Comparison of ENCODE assay signal across 3 cellular contexts in genomic region chr19:43802216-43802951, GRCh38.
TF ChIP-seq lines count a peak whose summit lies in the region.

Gene LYPD5 (minus strand): TSS chr19:43802447. CDS start chr19:43802380, 67 bp downstream.

TF ChIP-seq in SK-N-SH, 30 proteins besides CTCF, POLR2A, EP300 and RAD21:
- peak; percentile 60; the same call in 1 of the 2 replicates for TF ChIP-seq REST (IDR thresholded peaks at IDR 0.05; ENCODE audit: low read depth, low read length)
- TF ChIP-seq SIN3A (IDR thresholded peaks at IDR 0.05; ENCODE audit: borderline replicate concordance, low read depth, low read length), result no peak

TF ChIP-seq in SK-N-SH treated with all-trans-retinoic acid at 6 μM for 48 hours, 23 proteins besides CTCF, POLR2A, EP300 and RAD21 (continued from another document):
- TF ChIP-seq, protein P1, sequence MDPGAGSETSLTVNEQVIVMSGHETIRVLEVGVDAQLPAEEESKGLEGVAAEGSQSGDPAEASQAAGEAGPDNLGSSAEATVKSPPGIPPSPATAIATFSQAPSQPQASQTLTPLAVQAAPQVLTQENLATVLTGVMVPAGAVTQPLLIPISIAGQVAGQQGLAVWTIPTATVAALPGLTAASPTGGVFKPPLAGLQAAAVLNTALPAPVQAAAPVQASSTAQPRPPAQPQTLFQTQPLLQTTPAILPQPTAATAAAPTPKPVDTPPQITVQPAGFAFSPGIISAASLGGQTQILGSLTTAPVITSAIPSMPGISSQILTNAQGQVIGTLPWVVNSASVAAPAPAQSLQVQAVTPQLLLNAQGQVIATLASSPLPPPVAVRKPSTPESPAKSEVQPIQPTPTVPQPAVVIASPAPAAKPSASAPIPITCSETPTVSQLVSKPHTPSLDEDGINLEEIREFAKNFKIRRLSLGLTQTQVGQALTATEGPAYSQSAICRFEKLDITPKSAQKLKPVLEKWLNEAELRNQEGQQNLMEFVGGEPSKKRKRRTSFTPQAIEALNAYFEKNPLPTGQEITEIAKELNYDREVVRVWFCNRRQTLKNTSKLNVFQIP (CRISPR knock-in tag; IDR thresholded peaks at IDR 0.05; ENCODE audit: borderline replicate concordance, low read depth), result no peak
- TF ChIP-seq PATZ1 (CRISPR knock-in tag; IDR thresholded peaks at IDR 0.05; ENCODE audit: borderline replicate concordance), result no peak
- no peak for TF ChIP-seq SNAI2 (CRISPR knock-in tag; IDR thresholded peaks at IDR 0.05)
- TF ChIP-seq ZFP30 (CRISPR knock-in tag; IDR thresholded peaks at IDR 0.05), result no peak
- TF ChIP-seq CSDC2 (CRISPR knock-in tag; IDR thresholded peaks at IDR 0.05), result no peak
- no peak for TF ChIP-seq BACH2 (CRISPR knock-in tag; IDR thresholded peaks at IDR 0.05; ENCODE audit: borderline replicate concordance)
- no peak for TF ChIP-seq RARB (CRISPR knock-in tag; IDR thresholded peaks at IDR 0.05)
- no peak for TF ChIP-seq CSRNP3 (CRISPR knock-in tag; IDR thresholded peaks at IDR 0.05)
- TF ChIP-seq ZNF8 (CRISPR knock-in tag; IDR thresholded peaks at IDR 0.05), result no peak
- TF ChIP-seq GLIS3 (CRISPR knock-in tag; IDR thresholded peaks at IDR 0.05), result no peak
- no peak for TF ChIP-seq OSR1 (CRISPR knock-in tag; IDR thresholded peaks at IDR 0.05)
- TF ChIP-seq ZFP3 (CRISPR knock-in tag; IDR thresholded peaks at IDR 0.05), result no peak
- no peak for TF ChIP-seq ISL1 (CRISPR knock-in tag; IDR thresholded peaks at IDR 0.05)
- no peak for TF ChIP-seq CREB5 (CRISPR knock-in tag; IDR thresholded peaks at IDR 0.05; ENCODE audit: low read depth)
- TF ChIP-seq TOX (CRISPR knock-in tag; IDR thresholded peaks at IDR 0.05; ENCODE audit: borderline replicate concordance), result no peak
- TF ChIP-seq PPARA (CRISPR knock-in tag; IDR thresholded peaks at IDR 0.05; ENCODE audit: borderline replicate concordance), result no peak
TF ChIP-seq in SK-N-SH treated with all-trans-retinoic acid at 6 μM for 48 hours: peak in this region for 0.

TF ChIP-seq in K562, 482 proteins besides CTCF, POLR2A, EP300 and RAD21 (continued from another document):
- no peak for TF ChIP-seq GATAD2A (IDR thresholded peaks at IDR 0.05)
- TF ChIP-seq TAF15 (IDR thresholded peaks at IDR 0.05; ENCODE audit: low read depth, low read length), result no peak
- TF ChIP-seq CBFA2T3 (IDR thresholded peaks at IDR 0.05), result 0 out of 2 replicates have a peak, but pooled peaks have one; percentile 9
- TF ChIP-seq EGR1 (conservative IDR thresholded peaks at IDR 0.05), result peak; percentile 29; the same call in 1 of the 2 replicates
- TF ChIP-seq CCNT2 (IDR thresholded peaks at IDR 0.05; ENCODE audit: borderline replicate concordance, extremely low read depth, insufficient read length, low read depth, low read length), result no peak
- TF ChIP-seq NFRKB (IDR thresholded peaks at IDR 0.05; ENCODE audit: low read depth), result no peak
- TF ChIP-seq ZNF639 (CRISPR knock-in tag; conservative IDR thresholded peaks at IDR 0.05 in 1 of 2, IDR thresholded peaks at IDR 0.05 in 1 of 2), result no peak
- no peak for TF ChIP-seq BMI1 (IDR thresholded peaks at IDR 0.05; ENCODE audit: low read length)
- no peak for TF ChIP-seq TFAM (CRISPR knock-in tag; conservative IDR thresholded peaks at IDR 0.05)
TF ChIP-seq in K562: peak in this region for 2.
